1 cellular context compared by ENCODE assay signal in the genomic region with DNA sequence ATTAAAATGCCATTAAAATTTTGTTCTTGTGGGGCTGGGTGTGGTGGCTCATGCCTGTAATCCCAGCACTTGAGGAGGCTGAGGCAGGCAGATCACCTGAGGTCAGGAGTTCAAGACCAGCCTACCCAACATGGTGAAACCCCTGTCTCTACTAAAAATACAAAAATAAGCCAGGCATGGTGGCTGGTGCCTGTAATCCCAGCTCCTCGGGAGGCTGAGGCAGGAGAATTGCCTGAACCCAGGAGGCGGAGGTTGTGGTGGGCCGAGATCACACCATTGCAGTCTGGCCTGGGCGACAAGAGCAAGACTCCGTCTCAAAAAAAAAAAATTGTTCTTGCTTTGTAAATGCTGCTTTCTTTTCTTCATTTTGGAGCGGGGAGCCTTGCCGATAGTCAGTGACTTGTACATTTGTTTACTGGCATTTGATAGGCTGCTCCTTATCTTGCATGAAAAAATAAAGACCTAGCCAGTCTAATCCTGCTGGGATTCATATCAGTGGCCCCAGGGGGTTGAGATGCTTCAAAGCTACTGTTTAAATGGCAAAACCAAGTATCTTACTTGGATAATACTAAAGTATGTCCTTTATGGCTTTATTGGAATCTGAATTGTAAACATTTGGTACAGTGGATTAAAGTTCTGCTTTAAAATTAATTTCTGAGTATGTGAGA.
A peak's percentile ranks its signal among the peaks of the same experiment; 100 is the strongest.
TF ChIP-seq lines count a peak whose summit lies in the region.

No MANE protein-coding gene starts in this region.

TF ChIP-seq in HEK293, 187 proteins besides CTCF, POLR2A, EP300 and RAD21 (continued from another document):
- TF ChIP-seq, protein P1, sequence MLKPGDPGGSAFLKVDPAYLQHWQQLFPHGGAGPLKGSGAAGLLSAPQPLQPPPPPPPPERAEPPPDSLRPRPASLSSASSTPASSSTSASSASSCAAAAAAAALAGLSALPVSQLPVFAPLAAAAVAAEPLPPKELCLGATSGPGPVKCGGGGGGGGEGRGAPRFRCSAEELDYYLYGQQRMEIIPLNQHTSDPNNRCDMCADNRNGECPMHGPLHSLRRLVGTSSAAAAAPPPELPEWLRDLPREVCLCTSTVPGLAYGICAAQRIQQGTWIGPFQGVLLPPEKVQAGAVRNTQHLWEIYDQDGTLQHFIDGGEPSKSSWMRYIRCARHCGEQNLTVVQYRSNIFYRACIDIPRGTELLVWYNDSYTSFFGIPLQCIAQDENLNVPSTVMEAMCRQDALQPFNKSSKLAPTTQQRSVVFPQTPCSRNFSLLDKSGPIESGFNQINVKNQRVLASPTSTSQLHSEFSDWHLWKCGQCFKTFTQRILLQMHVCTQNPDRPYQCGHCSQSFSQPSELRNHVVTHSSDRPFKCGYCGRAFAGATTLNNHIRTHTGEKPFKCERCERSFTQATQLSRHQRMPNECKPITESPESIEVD (tag by site-specific recombination; IDR thresholded peaks at IDR 0.05), result peak; percentile 21; the same call in 1 of the 2 replicates
- no peak for TF ChIP-seq ZNF366 (tag by site-specific recombination; conservative IDR thresholded peaks at IDR 0.05)
- TF ChIP-seq ZNF596 (tag by site-specific recombination; IDR thresholded peaks at IDR 0.05), result no peak
- no peak for TF ChIP-seq ZNF792 (tag by site-specific recombination; IDR thresholded peaks at IDR 0.05)
